8 cellular contexts compared by ENCODE assay signal in genomic region chr7:5514440-5515035, GRCh38. TPM values are rescaled to one million over a fixed set of nuclear protein-coding genes. Genes with fewer than 3 reads are reported as not detected.
DNase-seq lines count a peak whose midpoint lies in the region; ATAC-seq and TF ChIP-seq lines count a peak whose summit lies in the region.

No MANE protein-coding gene starts in this region.

- intact Hi-C loops in esophagus muscularis mucosa (cut with DNase I), result no loop called here

- ATAC-seq in RWPE2 (ENCODE audit: low read depth) (no peak), GM21381 (IDR thresholded peaks at IDR 0.05; ENCODE audit: unreplicated experiment) (no peak), GM21576 (IDR thresholded peaks at IDR 0.05; ENCODE audit: unreplicated experiment) (no peak)

- no peaks in the 10 kb centered on the region for H3K27me3 ChIP-seq in RWPE2 (ENCODE audit: insufficient read depth, poor library complexity, severe bottlenecking)
- H3K27me3 ChIP-seq in esophagus muscularis mucosa, result no peaks in the 10 kb centered on the region
- H3K27me3 ChIP-seq in parathyroid adenoma (ENCODE audit: control insufficient read depth, insufficient read depth, low read length), result no peaks in the 10 kb centered on the region

- TF ChIP-seq POLR2A in esophagus muscularis mucosa (IDR thresholded peaks at IDR 0.05; ENCODE audit: low read depth), result no peak

- 61% methylated on average over 15 of the region's 15 CpGs for WGBS in esophagus muscularis mucosa

- no peak overlapping the region for H3K9ac ChIP-seq in parathyroid adenoma

- H3K9me3 ChIP-seq in RWPE2 (ENCODE audit: severe bottlenecking) (no peaks in the 10 kb centered on the region), esophagus muscularis mucosa (no peaks in the 10 kb centered on the region), parathyroid adenoma (ENCODE audit: control insufficient read depth, low read length) (no peaks in the 10 kb centered on the region)

- peaks cover 17% of the 10 kb centered on the region for H3K4me1 ChIP-seq in RWPE2 (ENCODE audit: insufficient read depth, poor library complexity, severe bottlenecking)
- peaks cover 15 to 28% (median 26%) of the 10 kb centered on the region in 4 donors for H3K4me1 ChIP-seq in esophagus muscularis mucosa
- peaks cover 14% of the 10 kb centered on the region for H3K4me1 ChIP-seq in parathyroid adenoma

- H2AFZ ChIP-seq in parathyroid adenoma, result peak overlapping the region; percentile 98

- H3K36me3 ChIP-seq in RWPE2 (ENCODE audit: low read depth) (0 out of 2 replicates have a peak, but pooled peaks cover 5% of the 10 kb centered on the region), esophagus muscularis mucosa (no peaks in the 10 kb centered on the region), parathyroid adenoma (ENCODE audit: control insufficient read depth, insufficient read depth, low read length) (no peaks in the 10 kb centered on the region)

- H3K4me2 ChIP-seq in parathyroid adenoma (ENCODE audit: low read length), result peak overlapping the region; percentile 89

- TF ChIP-seq CTCF in RWPE2 (IDR thresholded peaks at IDR 0.05; ENCODE audit: poor library complexity, severe bottlenecking) (no peak), esophagus muscularis mucosa (IDR thresholded peaks at IDR 0.05) (no peak), parathyroid adenoma (IDR thresholded peaks at IDR 0.05) (no peak)

- H3K27ac ChIP-seq in RWPE2 (ENCODE audit: poor library complexity, severe bottlenecking) (peak overlapping the region; percentile 94), esophagus muscularis mucosa (replicated peaks in 1 of 4) (peak overlapping the region; percentile 92 to 99 (median 96)), parathyroid adenoma (peak overlapping the region; percentile 95)

- peaks cover 15% of the 10 kb centered on the region for H3K79me2 ChIP-seq in parathyroid adenoma

- H3K4me3 ChIP-seq in RWPE2 (ENCODE audit: severe bottlenecking), result peak overlapping the region; percentile 76
- peak overlapping the region; percentile 72 to 99 (median 88) for H3K4me3 ChIP-seq in esophagus muscularis mucosa
- peak overlapping the region; percentile 90 for H3K4me3 ChIP-seq in parathyroid adenoma (ENCODE audit: low read depth, low read length)

- DNase-seq in EL (peak; percentile 59), RWPE2 (ENCODE audit: low spot score) (no peak), esophagus muscularis mucosa (ENCODE audit: extremely low spot score) (no peak)
- no peak for DNase-seq in stimulated activated CD4-positive, alpha-beta T cell treated with anti-CD3 and anti-CD28 coated beads, Interleukin-2, amount 100 ng/mL, for 24 hours
- no peak for DNase-seq in effector CD4-positive, alpha-beta T cell

- TF ChIP-seq EP300 in esophagus muscularis mucosa (IDR thresholded peaks at IDR 0.05), result no peak

RNA-seq across cellular contexts. Expression of gene FBXL18, which starts 0.9 kb away (rescaled TPM):
- total RNA-seq in esophagus muscularis mucosa, result 10 to 100 TPM in 2 of 4 donors, 1 to 10 TPM in 2; 4.6 to 12.7 (median 8.4) TPM

RNA-seq across cellular contexts. Expression of gene ACTB, which starts 15.9 kb away (rescaled TPM):
- over 10,000 TPM in 2 of 4 donors, 1,000 to 10,000 TPM in 2; 7,343 to 12,848 (median 9,443) TPM for total RNA-seq in esophagus muscularis mucosa
